In genomic region chr3:48561045-48561736, GRCh38 we compare ENCODE assay signal across 8 cellular contexts.
DNase-seq lines count a peak whose midpoint lies in the region; ATAC-seq lines count a peak whose summit lies in the region.

No MANE protein-coding gene starts in this region.

- DNase-seq in activated CD4-positive, alpha-beta T cell treated with anti-CD3 and anti-CD28 coated beads for 48 hours: peak; percentile 14
- DNase-seq in activated CD4-positive, alpha-beta T cell treated with anti-CD3 and anti-CD28 coated beads, Interleukin-2, amount 50 U/mL, for 48 hours: no peak
- DNase-seq in T1000 (lab: John Stamatoyannopoulos, UW) (peak; percentile 41), head of caudate nucleus (peak in 37 of 42 donors; percentile 20 to 75 (median 47)), retina (peak; percentile 68), NCI-H1436 treated with DMSO at 0.1 percent for 48 hours (lab: John Stamatoyannopoulos, UW) (no peak), T-helper 9 cell (no peak)

- no peak for ATAC-seq in GM18907 (IDR thresholded peaks at IDR 0.05; ENCODE audit: unreplicated experiment)

- intact Hi-C loops in head of caudate nucleus (cut with DNase I): no loop called here

Comparison
In these comparisons a context has a peak if more than half of its experiments do, and no peak if none do; other contexts are left out.
1. DNase-seq: peak in activated CD4-positive, alpha-beta T cell treated with anti-CD3 and anti-CD28 coated beads for 48 hours (single experiment), T1000 (single experiment), head of caudate nucleus (37 of 42) and retina (single experiment); none in activated CD4-positive, alpha-beta T cell treated with anti-CD3 and anti-CD28 coated beads, Interleukin-2, amount 50 U/mL, for 48 hours (0 of 2), NCI-H1436 treated with DMSO at 0.1 percent for 48 hours (single experiment) and T-helper 9 cell (single experiment).